8 cellular contexts compared by ENCODE assay signal in the genomic region with DNA sequence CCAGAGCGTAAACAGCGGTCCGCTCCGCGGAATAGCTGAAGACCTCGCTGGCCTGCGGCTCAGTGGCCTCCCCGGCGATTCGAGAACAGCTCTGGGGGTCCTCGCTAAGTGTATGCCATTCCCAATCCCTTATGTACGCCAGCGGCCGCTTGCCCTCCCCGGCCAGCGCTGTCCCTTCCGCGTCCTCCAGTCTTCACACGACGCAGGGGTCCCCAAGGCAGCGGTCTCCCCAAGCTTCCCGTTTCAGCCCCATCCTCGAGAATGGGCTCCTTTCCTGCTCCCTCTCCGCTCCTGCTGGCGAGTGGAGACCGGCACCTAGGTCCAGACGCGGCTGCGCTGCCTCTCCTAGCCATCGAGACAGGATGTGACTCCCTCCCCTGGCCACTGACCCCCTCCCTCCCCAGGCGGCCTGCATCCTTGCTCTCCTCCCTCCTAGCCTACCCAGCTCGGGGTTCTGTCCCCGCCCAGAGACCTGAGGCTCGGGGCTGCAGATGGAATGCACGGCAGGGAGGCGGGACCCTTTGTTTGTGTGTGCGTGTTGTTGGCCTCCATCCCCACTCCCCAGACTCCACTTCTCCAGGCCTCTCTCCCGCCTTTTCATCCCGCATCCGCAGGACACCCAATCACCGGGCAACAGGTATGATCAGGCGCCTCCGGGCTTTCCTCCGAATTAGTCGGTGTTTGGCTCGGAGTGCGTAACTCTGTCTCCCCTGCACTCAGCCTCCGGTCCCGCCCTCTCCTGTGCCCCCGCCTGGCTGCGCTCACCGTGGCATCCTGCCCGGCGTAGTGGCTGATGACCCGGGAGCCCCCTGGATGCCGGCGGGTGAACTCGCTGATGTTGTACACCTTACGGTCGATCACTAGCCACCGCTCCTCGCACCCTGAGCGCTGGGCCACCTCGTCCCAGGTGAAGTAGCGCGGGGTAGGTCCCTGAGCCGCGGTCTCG. TPM values are rescaled to one million over a fixed set of nuclear protein-coding genes. Genes with fewer than 3 reads are reported as not detected.
DNase-seq lines count a peak whose midpoint lies in the region; ATAC-seq, FAIRE-seq and TF ChIP-seq lines count a peak whose summit lies in the region.

No MANE protein-coding gene starts in this region.

- peak overlapping the region in 6 of 8 donors; percentile 24 to 96 (median 88) for H3K27ac Mint-ChIP-seq in CD8-positive, alpha-beta memory T cell
- no peak overlapping the region for H3K27ac Mint-ChIP-seq in activated naive CD4-positive, alpha-beta T cell treated with anti-CD3 and anti-CD28 coated beads for 36 hours

- H3K36me3 Mint-ChIP-seq in CD8-positive, alpha-beta memory T cell = no peaks in the 10 kb centered on the region
- H3K36me3 Mint-ChIP-seq in activated naive CD4-positive, alpha-beta T cell treated with anti-CD3 and anti-CD28 coated beads for 36 hours (ENCODE audit: low read depth) = peaks cover 13% of the 10 kb centered on the region

- TF ChIP-seq EP300 in gastroesophageal sphincter (IDR thresholded peaks at IDR 0.05) = no peak

- peaks cover 11 to 25% (median 16%) of the 10 kb centered on the region in 3 donors for H3K4me1 Mint-ChIP-seq in CD8-positive, alpha-beta memory T cell
- peaks cover 10% of the 10 kb centered on the region for H3K4me1 Mint-ChIP-seq in activated naive CD4-positive, alpha-beta T cell treated with anti-CD3 and anti-CD28 coated beads for 36 hours (ENCODE audit: low read depth)

- TF ChIP-seq POLR2A in gastroesophageal sphincter (IDR thresholded peaks at IDR 0.05) = peak in 1 of 2 donors; percentile 45

- H3K9me3 Mint-ChIP-seq in CD8-positive, alpha-beta memory T cell = no peaks in the 10 kb centered on the region
- H3K9me3 Mint-ChIP-seq in activated naive CD4-positive, alpha-beta T cell treated with anti-CD3 and anti-CD28 coated beads for 36 hours = no peaks in the 10 kb centered on the region

- no peak overlapping the region for H2AFZ ChIP-seq in neuron (ENCODE audit: low read depth, low read length)

- peaks cover 10% of the 10 kb centered on the region for H3K4me1 ChIP-seq in CD8-positive, alpha-beta memory T cell (ENCODE audit: insufficient read depth, low read length)
- H3K4me1 ChIP-seq in gastroesophageal sphincter (peaks cover 0 to 31% (median 2%) of the 10 kb centered on the region in 3 donors), neuron (ENCODE audit: insufficient read depth, low read length) (peaks cover 23% of the 10 kb centered on the region)

- peaks cover 3% of the 10 kb centered on the region for H3K27me3 ChIP-seq in CD8-positive, alpha-beta memory T cell (ENCODE audit: insufficient read depth, low read length, poor library complexity, severe bottlenecking)
- H3K27me3 ChIP-seq in gastroesophageal sphincter (no peaks in the 10 kb centered on the region), neuron (ENCODE audit: insufficient read depth, low read length) (no peaks in the 10 kb centered on the region)

- no peak for FAIRE-seq in urothelium cell line (lab: Jason Lieb, UNC)

- peak; percentile 34 to 72 (median 44) for DNase-seq in CD8-positive, alpha-beta memory T cell
- peak; percentile 66 for DNase-seq in HPDE6-E6E7 (ENCODE audit: extremely low spot score)
- DNase-seq in activated naive CD4-positive, alpha-beta T cell treated with anti-CD3 and anti-CD28 coated beads for 36 hours = peak; percentile 72
- DNase-seq in urothelium cell line (ENCODE audit: low spot score) = peak; percentile 71

- H3K4me3 Mint-ChIP-seq in CD8-positive, alpha-beta memory T cell = peak overlapping the region; percentile 87 to 97 (median 90)
- H3K4me3 Mint-ChIP-seq in activated naive CD4-positive, alpha-beta T cell treated with anti-CD3 and anti-CD28 coated beads for 36 hours = peak overlapping the region; percentile 91

- POLR2A ChIA-PET in CD8-positive, alpha-beta memory T cell (lab: Charles Lee) = interaction anchor here (0.5 to 2.2 kb wide), 5 partner anchors 18 to 221 kb away, joined by 3 to 12 read pairs (median 3); no protein-coding TSS in a partner anchor

- no peaks in the 10 kb centered on the region for H3K9me3 ChIP-seq in CD8-positive, alpha-beta memory T cell (ENCODE audit: low read length)
- H3K9me3 ChIP-seq in gastroesophageal sphincter (no peaks in the 10 kb centered on the region), neuron (ENCODE audit: low read length) (no peaks in the 10 kb centered on the region)

- ATAC-seq in GM19397 (IDR thresholded peaks at IDR 0.05; ENCODE audit: unreplicated experiment) (peak; percentile 23), gastroesophageal sphincter (peak; percentile 11)

- intact Hi-C loops in activated naive CD4-positive, alpha-beta T cell treated with anti-CD3 and anti-CD28 coated beads for 36 hours (cut with micrococcal nuclease) = loop anchor here (1.0 to 5.0 kb wide), 6 partner anchors 11 to 156 kb away; partner anchors contain the start of genes FEN1, MYRF and TMEM258

- H3K27me3 Mint-ChIP-seq in CD8-positive, alpha-beta memory T cell = peaks cover 29 to 37% of the 10 kb centered on the region in 2 donors
- H3K27me3 Mint-ChIP-seq in activated naive CD4-positive, alpha-beta T cell treated with anti-CD3 and anti-CD28 coated beads for 36 hours (ENCODE audit: low read depth) = peaks cover 26% of the 10 kb centered on the region

- CTCF ChIA-PET in CD8-positive, alpha-beta memory T cell (lab: Charles Lee) = interaction anchor here (1.4 to 3.8 kb wide), 8 partner anchors 11 to 266 kb away, joined by 3 to 31 read pairs (median 6); partner anchors contain the start of gene FEN1
- CTCF ChIA-PET in activated naive CD4-positive, alpha-beta T cell treated with anti-CD3 and anti-CD28 coated beads for 36 hours (lab: Charles Lee) = interaction anchor here (0.8 to 5.2 kb wide), 9 partner anchors 11 to 292 kb away, joined by 3 to 38 read pairs (median 4); partner anchors contain the start of genes FADS2, FEN1 and TMEM258

- peak overlapping the region; percentile 85 for H3K27ac ChIP-seq in CD8-positive, alpha-beta memory T cell (ENCODE audit: low read depth, low read length)
- H3K27ac ChIP-seq in gastroesophageal sphincter = peak overlapping the region; percentile 91 to 98 (median 92)

- WGBS in gastroesophageal sphincter (ENCODE audit: low coverage in 1 of 2), 2 donors = 0 to 3% methylated on average over 9 to 18 of the region's 69 CpGs

- TF ChIP-seq CTCF in gastroesophageal sphincter (IDR thresholded peaks at IDR 0.05) = peak in 1 of 4 experiments; percentile 31

- peak overlapping the region; percentile 82 for H3K4me3 ChIP-seq in CD8-positive, alpha-beta memory T cell (ENCODE audit: low read length)
- H3K4me3 ChIP-seq in gastroesophageal sphincter = peak overlapping the region; percentile 59 to 88
- peak overlapping the region; percentile 93 for H3K4me3 ChIP-seq in neuron (ENCODE audit: low read length)

- H3K36me3 ChIP-seq in CD8-positive, alpha-beta memory T cell (ENCODE audit: insufficient read depth, low read length) = no peaks in the 10 kb centered on the region
- H3K36me3 ChIP-seq in gastroesophageal sphincter (peaks cover 0 to 23% of the 10 kb centered on the region in 2 donors), neuron (ENCODE audit: insufficient read depth, low read length) (peaks cover 29% of the 10 kb centered on the region)

TF ChIP-seq in PFSK-1, 5 proteins besides CTCF, POLR2A, EP300 and RAD21 (continues in another document):
- TF ChIP-seq SIN3A (IDR thresholded peaks at IDR 0.05; ENCODE audit: borderline replicate concordance, insufficient read depth, low read length) = no peak; the same call in 1 of the 2 replicates

RNA-seq across cellular contexts. Expression of gene FADS1, which starts 0.7 kb away (rescaled TPM):
- total RNA-seq in CD8-positive, alpha-beta memory T cell = 1 to 10 TPM; 6.3 TPM
- polyA plus RNA-seq in CD8-positive, alpha-beta memory T cell = 1.4 TPM
- polyA plus RNA-seq in PFSK-1 (2012; ENCODE audit: insufficient read length, low read depth) = 59.6 TPM
- 10 to 100 TPM; 12.1 to 12.8 TPM for total RNA-seq in activated naive CD4-positive, alpha-beta T cell treated with anti-CD3 and anti-CD28 coated beads for 36 hours
- 10 to 100 TPM; 20.8 to 37.4 (median 32.0) TPM for total RNA-seq in gastroesophageal sphincter

RNA-seq across cellular contexts. Expression of gene FADS2, which starts 12.0 kb away (rescaled TPM):
- 1 to 10 TPM; 7.2 to 10.0 TPM for total RNA-seq in CD8-positive, alpha-beta memory T cell
- polyA plus RNA-seq in CD8-positive, alpha-beta memory T cell = 0.98 TPM
- 10.7 TPM for polyA plus RNA-seq in PFSK-1 (2012; ENCODE audit: insufficient read length, low read depth)
- total RNA-seq in activated naive CD4-positive, alpha-beta T cell treated with anti-CD3 and anti-CD28 coated beads for 36 hours = 10 to 100 TPM; 32.1 to 34.1 TPM
- total RNA-seq in gastroesophageal sphincter = 10 to 100 TPM; 17.6 to 40.0 (median 33.4) TPM

RNA-seq across cellular contexts. Expression of gene FEN1, which starts 23.4 kb away (rescaled TPM):
- total RNA-seq in CD8-positive, alpha-beta memory T cell = 100 to 1,000 TPM; 112 to 121 TPM
- 15.4 TPM for polyA plus RNA-seq in CD8-positive, alpha-beta memory T cell
- polyA plus RNA-seq in PFSK-1 (2012; ENCODE audit: insufficient read length, low read depth) = 37.6 TPM
- total RNA-seq in activated naive CD4-positive, alpha-beta T cell treated with anti-CD3 and anti-CD28 coated beads for 36 hours = 10 to 100 TPM; 74.7 to 75.9 TPM
- total RNA-seq in gastroesophageal sphincter = 10 to 100 TPM in 1 of 4 donors, 1 to 10 TPM in 3; 7.1 to 14.2 (median 8.1) TPM

RNA-seq across cellular contexts. Expression of gene TMEM258, which starts 23.7 kb away (rescaled TPM):
- total RNA-seq in CD8-positive, alpha-beta memory T cell = 100 to 1,000 TPM; 148 to 152 TPM
- 258 TPM for polyA plus RNA-seq in CD8-positive, alpha-beta memory T cell
- 247 TPM for polyA plus RNA-seq in PFSK-1 (2012; ENCODE audit: insufficient read length, low read depth)
- 100 to 1,000 TPM; 166 to 167 TPM for total RNA-seq in activated naive CD4-positive, alpha-beta T cell treated with anti-CD3 and anti-CD28 coated beads for 36 hours
- total RNA-seq in gastroesophageal sphincter = 10 to 100 TPM; 31.4 to 36.7 (median 33.3) TPM

Comparison
In these comparisons a context has a peak if more than half of its experiments do, and no peak if none do; other contexts are left out.
1. Peak in every context shown above with its lines: DNase-seq, ATAC-seq, H3K4me3 ChIP-seq and H3K27ac ChIP-seq.
2. RNA of gene FEN1, which starts 23.4 kb away (total RNA-seq): 112 to 121 TPM in CD8-positive, alpha-beta memory T cell and 74.7 to 75.9 TPM in activated naive CD4-positive, alpha-beta T cell treated with anti-CD3 and anti-CD28 coated beads for 36 hours; 7.1 to 14.2 TPM in gastroesophageal sphincter; every median in the first group is over 4 times any median in the second.